In the genomic region with DNA sequence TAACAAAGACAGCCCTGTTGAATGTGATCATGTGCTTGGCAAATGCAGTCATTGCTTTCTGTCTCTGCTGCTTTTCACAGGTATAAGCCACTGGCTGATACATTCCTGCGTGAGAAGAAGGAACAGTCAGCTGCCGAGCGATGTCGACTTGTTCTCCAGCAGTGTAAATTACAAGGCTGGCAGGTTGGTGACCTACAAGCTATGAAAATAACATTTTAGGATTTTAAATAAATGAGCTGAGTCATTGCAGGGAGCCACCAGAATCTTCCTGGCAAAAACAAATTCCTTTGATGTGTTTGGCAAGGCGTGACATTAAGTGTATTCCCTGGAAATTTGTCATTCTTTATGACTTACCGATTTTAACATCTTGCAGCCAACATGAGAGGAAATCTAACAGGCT, we compare ENCODE assay signal across 1 cellular context.
TF ChIP-seq lines count a peak whose summit lies in the region.

No MANE protein-coding gene starts in this region.

TF ChIP-seq in GM23338, 12 proteins besides CTCF, POLR2A, EP300 and RAD21 (continued from another document):
- TF ChIP-seq, protein P1, sequence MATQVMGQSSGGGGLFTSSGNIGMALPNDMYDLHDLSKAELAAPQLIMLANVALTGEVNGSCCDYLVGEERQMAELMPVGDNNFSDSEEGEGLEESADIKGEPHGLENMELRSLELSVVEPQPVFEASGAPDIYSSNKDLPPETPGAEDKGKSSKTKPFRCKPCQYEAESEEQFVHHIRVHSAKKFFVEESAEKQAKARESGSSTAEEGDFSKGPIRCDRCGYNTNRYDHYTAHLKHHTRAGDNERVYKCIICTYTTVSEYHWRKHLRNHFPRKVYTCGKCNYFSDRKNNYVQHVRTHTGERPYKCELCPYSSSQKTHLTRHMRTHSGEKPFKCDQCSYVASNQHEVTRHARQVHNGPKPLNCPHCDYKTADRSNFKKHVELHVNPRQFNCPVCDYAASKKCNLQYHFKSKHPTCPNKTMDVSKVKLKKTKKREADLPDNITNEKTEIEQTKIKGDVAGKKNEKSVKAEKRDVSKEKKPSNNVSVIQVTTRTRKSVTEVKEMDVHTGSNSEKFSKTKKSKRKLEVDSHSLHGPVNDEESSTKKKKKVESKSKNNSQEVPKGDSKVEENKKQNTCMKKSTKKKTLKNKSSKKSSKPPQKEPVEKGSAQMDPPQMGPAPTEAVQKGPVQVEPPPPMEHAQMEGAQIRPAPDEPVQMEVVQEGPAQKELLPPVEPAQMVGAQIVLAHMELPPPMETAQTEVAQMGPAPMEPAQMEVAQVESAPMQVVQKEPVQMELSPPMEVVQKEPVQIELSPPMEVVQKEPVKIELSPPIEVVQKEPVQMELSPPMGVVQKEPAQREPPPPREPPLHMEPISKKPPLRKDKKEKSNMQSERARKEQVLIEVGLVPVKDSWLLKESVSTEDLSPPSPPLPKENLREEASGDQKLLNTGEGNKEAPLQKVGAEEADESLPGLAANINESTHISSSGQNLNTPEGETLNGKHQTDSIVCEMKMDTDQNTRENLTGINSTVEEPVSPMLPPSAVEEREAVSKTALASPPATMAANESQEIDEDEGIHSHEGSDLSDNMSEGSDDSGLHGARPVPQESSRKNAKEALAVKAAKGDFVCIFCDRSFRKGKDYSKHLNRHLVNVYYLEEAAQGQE (IDR thresholded peaks at IDR 0.05; ENCODE audit: unreplicated experiment) = no peak
- TF ChIP-seq CREB1 (CRISPR knock-in tag; IDR thresholded peaks at IDR 0.05; ENCODE audit: low read depth) (no peak), STAT1 (IDR thresholded peaks at IDR 0.05; ENCODE audit: unreplicated experiment) (no peak), POLR2AphosphoS5 (IDR thresholded peaks at IDR 0.05; ENCODE audit: low read depth) (no peak), EZH2phosphoT487 (IDR thresholded peaks at IDR 0.05; ENCODE audit: unreplicated experiment) (no peak), ZNF114 (CRISPR knock-in tag; IDR thresholded peaks at IDR 0.05) (no peak), NANOG (IDR thresholded peaks at IDR 0.05; ENCODE audit: borderline replicate concordance) (no peak), EZH2 (IDR thresholded peaks at IDR 0.05; ENCODE audit: low read depth, unreplicated experiment) (no peak), JUNB (IDR thresholded peaks at IDR 0.05; ENCODE audit: unreplicated experiment) (no peak)
- TF ChIP-seq, protein P2, sequence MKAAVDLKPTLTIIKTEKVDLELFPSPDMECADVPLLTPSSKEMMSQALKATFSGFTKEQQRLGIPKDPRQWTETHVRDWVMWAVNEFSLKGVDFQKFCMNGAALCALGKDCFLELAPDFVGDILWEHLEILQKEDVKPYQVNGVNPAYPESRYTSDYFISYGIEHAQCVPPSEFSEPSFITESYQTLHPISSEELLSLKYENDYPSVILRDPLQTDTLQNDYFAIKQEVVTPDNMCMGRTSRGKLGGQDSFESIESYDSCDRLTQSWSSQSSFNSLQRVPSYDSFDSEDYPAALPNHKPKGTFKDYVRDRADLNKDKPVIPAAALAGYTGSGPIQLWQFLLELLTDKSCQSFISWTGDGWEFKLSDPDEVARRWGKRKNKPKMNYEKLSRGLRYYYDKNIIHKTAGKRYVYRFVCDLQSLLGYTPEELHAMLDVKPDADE (IDR thresholded peaks at IDR 0.05) = no peak
- TF ChIP-seq, protein P3, sequence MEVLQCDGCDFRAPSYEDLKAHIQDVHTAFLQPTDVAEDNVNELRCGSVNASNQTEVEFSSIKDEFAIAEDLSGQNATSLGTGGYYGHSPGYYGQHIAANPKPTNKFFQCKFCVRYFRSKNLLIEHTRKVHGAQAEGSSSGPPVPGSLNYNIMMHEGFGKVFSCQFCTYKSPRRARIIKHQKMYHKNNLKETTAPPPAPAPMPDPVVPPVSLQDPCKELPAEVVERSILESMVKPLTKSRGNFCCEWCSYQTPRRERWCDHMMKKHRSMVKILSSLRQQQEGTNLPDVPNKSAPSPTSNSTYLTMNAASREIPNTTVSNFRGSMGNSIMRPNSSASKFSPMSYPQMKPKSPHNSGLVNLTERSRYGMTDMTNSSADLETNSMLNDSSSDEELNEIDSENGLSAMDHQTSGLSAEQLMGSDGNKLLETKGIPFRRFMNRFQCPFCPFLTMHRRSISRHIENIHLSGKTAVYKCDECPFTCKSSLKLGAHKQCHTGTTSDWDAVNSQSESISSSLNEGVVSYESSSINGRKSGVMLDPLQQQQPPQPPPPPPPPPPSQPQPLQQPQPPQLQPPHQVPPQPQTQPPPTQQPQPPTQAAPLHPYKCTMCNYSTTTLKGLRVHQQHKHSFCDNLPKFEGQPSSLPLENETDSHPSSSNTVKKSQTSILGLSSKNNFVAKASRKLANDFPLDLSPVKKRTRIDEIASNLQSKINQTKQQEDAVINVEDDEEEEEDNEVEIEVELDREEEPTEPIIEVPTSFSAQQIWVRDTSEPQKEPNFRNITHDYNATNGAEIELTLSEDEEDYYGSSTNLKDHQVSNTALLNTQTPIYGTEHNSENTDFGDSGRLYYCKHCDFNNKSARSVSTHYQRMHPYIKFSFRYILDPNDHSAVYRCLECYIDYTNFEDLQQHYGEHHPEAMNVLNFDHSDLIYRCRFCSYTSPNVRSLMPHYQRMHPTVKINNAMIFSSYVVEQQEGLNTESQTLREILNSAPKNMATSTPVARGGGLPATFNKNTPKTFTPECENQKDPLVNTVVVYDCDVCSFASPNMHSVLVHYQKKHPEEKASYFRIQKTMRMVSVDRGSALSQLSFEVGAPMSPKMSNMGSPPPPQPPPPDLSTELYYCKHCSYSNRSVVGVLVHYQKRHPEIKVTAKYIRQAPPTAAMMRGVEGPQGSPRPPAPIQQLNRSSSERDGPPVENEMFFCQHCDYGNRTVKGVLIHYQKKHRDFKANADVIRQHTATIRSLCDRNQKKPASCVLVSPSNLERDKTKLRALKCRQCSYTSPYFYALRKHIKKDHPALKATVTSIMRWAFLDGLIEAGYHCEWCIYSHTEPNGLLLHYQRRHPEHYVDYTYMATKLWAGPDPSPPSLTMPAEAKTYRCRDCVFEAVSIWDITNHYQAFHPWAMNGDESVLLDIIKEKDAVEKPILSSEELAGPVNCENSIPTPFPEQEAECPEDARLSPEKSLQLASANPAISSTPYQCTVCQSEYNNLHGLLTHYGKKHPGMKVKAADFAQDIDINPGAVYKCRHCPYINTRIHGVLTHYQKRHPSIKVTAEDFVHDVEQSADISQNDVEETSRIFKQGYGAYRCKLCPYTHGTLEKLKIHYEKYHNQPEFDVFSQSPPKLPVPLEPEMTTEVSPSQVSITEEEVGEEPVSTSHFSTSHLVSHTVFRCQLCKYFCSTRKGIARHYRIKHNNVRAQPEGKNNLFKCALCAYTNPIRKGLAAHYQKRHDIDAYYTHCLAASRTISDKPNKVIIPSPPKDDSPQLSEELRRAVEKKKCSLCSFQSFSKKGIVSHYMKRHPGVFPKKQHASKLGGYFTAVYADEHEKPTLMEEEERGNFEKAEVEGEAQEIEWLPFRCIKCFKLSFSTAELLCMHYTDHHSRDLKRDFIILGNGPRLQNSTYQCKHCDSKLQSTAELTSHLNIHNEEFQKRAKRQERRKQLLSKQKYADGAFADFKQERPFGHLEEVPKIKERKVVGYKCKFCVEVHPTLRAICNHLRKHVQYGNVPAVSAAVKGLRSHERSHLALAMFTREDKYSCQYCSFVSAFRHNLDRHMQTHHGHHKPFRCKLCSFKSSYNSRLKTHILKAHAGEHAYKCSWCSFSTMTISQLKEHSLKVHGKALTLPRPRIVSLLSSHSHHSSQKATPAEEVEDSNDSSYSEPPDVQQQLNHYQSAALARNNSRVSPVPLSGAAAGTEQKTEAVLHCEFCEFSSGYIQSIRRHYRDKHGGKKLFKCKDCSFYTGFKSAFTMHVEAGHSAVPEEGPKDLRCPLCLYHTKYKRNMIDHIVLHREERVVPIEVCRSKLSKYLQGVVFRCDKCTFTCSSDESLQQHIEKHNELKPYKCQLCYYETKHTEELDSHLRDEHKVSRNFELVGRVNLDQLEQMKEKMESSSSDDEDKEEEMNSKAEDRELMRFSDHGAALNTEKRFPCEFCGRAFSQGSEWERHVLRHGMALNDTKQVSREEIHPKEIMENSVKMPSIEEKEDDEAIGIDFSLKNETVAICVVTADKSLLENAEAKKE (CRISPR knock-in tag; IDR thresholded peaks at IDR 0.05) = no peak
TF ChIP-seq in GM23338: peak in this region for 0.
